11 cellular contexts compared by ENCODE assay signal in genomic region chr2:85865539-85866164, GRCh38. TPM values are rescaled to one million over a fixed set of nuclear protein-coding genes. Genes with fewer than 3 reads are reported as not detected.
A peak's percentile ranks its signal among the peaks of the same experiment; 100 is the strongest.
DNase-seq lines count a peak whose midpoint lies in the region; ATAC-seq lines count a peak whose summit lies in the region.
"Had no signal": no experiment of that assay in that cellular context is flagged by ENCODE, and none has a peak within 500 bp of the region (broad histone marks: within the 10 kb centered on the region; RNA-seq: fewer than 3 reads in every experiment).

No MANE protein-coding gene starts in this region.

- DNase-seq in stimulated activated CD4-positive, alpha-beta T cell treated with anti-CD3 and anti-CD28 coated beads, Interleukin-15, amount 100 ng/mL, for 24 hours, result peak; percentile 60
- DNase-seq in stimulated activated CD4-positive, alpha-beta T cell treated with anti-CD3 and anti-CD28 coated beads, Interleukin-4, amount 100 ng/mL, for 4 hours, result no peak
- peak; percentile 50 to 61 for DNase-seq in activated T-cell treated with anti-CD3 and anti-CD28 coated beads, Interleukin-2, amount 50 U/mL, for 48 hours
- DNase-seq in stimulated activated naive CD8-positive, alpha-beta T cell treated with anti-CD3 and anti-CD28 coated beads, Interleukin-15, Interleukin-2, amounts not matched to agents 100 U/mL and 50 U/mL, for 24 hours, result peak; percentile 23
- DNase-seq in posterior cingulate gyrus, result no peak
- no peak for DNase-seq in NCI-H446 (lab: John Stamatoyannopoulos, UW)
- DNase-seq in occipital lobe (lab: John Stamatoyannopoulos, UW), result no peak
- DNase-seq: Calu3, cortex of kidney, lower lobe of right lung had no signal

- intact Hi-C loops in posterior cingulate gyrus (cut with DNase I), result no loop called here

- ATAC-seq in HG02759 (IDR thresholded peaks at IDR 0.05; ENCODE audit: unreplicated experiment), result peak; percentile 77
- peak; percentile 89 for ATAC-seq in stimulated activated naive CD8-positive, alpha-beta T cell treated with anti-CD3 and anti-CD28 coated beads, Interleukin-15, Interleukin-2, amounts not matched to agents 100 U/mL and 50 U/mL, for 24 hours

RNA-seq across cellular contexts. Expression of gene ST3GAL5, which starts 23.1 kb away (rescaled TPM):
- 26.5 TPM for total RNA-seq in occipital lobe

Comparison
In these comparisons a context has a peak if more than half of its experiments do, and no peak if none do; other contexts are left out.
1. DNase-seq: peak in stimulated activated CD4-positive, alpha-beta T cell treated with anti-CD3 and anti-CD28 coated beads, Interleukin-15, amount 100 ng/mL, for 24 hours (single experiment), activated T-cell treated with anti-CD3 and anti-CD28 coated beads, Interleukin-2, amount 50 U/mL, for 48 hours (2 of 2) and stimulated activated naive CD8-positive, alpha-beta T cell treated with anti-CD3 and anti-CD28 coated beads, Interleukin-15, Interleukin-2, amounts not matched to agents 100 U/mL and 50 U/mL, for 24 hours (single experiment); none in stimulated activated CD4-positive, alpha-beta T cell treated with anti-CD3 and anti-CD28 coated beads, Interleukin-4, amount 100 ng/mL, for 4 hours (0 of 2), posterior cingulate gyrus (0 of 10), NCI-H446 (0 of 2) and occipital lobe (single experiment).